8 cellular contexts compared by ENCODE assay signal in genomic region chr3:172708905-172709775, GRCh38. TPM values are rescaled to one million over a fixed set of nuclear protein-coding genes. Genes with fewer than 3 reads are reported as not detected.
DNase-seq lines count a peak whose midpoint lies in the region; ATAC-seq and TF ChIP-seq lines count a peak whose summit lies in the region.

No MANE protein-coding gene starts in this region.

- H3K9me3 ChIP-seq in OCI-LY1 (ENCODE audit: low read length): no peaks in the 10 kb centered on the region
- no peaks in the 10 kb centered on the region for H3K9me3 ChIP-seq in neural progenitor cell (ENCODE audit: low read depth)

- H3K27ac Mint-ChIP-seq in endothelial cell (ENCODE audit: unreplicated experiment) (no peak overlapping the region), neural progenitor cell (no peak overlapping the region)

- ATAC-seq in GM21737 (IDR thresholded peaks at IDR 0.05; ENCODE audit: unreplicated experiment): no peak
- ATAC-seq in HG02763 (IDR thresholded peaks at IDR 0.05; ENCODE audit: unreplicated experiment): no peak
- no peak for ATAC-seq in sciatic nerve

- peak overlapping the region; percentile 65; the same call in 1 of the 2 replicates for H3K4me2 ChIP-seq in OCI-LY1 (ENCODE audit: low read length)
- H3K4me2 ChIP-seq in neural progenitor cell: peak overlapping the region; percentile 83

- no peak overlapping the region for H3K9ac ChIP-seq in OCI-LY1 (ENCODE audit: low read length)
- no peak overlapping the region for H3K9ac ChIP-seq in neural progenitor cell

- H3K36me3 Mint-ChIP-seq in endothelial cell (ENCODE audit: low read depth, unreplicated experiment) (no peaks in the 10 kb centered on the region), neural progenitor cell (no peaks in the 10 kb centered on the region)

- H3K36me3 ChIP-seq in OCI-LY1 (ENCODE audit: insufficient read depth, low read length) (no peaks in the 10 kb centered on the region), neural progenitor cell (no peaks in the 10 kb centered on the region)

- H3F3A ChIP-seq in OCI-LY1 (ENCODE audit: insufficient read depth, low read length) (no peaks in the 10 kb centered on the region), neural progenitor cell (ENCODE audit: low read depth) (peaks cover 13% of the 10 kb centered on the region)

- H3K27me3 ChIP-seq in OCI-LY1 (ENCODE audit: insufficient read depth, low read length) (no peaks in the 10 kb centered on the region), neural progenitor cell (no peaks in the 10 kb centered on the region)

- H4K20me1 ChIP-seq in OCI-LY1 (ENCODE audit: insufficient read depth, low read length): no peaks in the 10 kb centered on the region
- H4K20me1 ChIP-seq in neural progenitor cell (ENCODE audit: low read depth): no peaks in the 10 kb centered on the region

- H3K4me3 Mint-ChIP-seq in endothelial cell (ENCODE audit: unreplicated experiment) (peak overlapping the region; percentile 96), neural progenitor cell (peak overlapping the region; percentile 92)

- H3K27ac ChIP-seq in OCI-LY1 (ENCODE audit: low read depth, low read length, poor library complexity, severe bottlenecking) (no peak overlapping the region), neural progenitor cell (no peak overlapping the region)

- intact Hi-C loops in sciatic nerve (cut with DNase I): no loop called here

- H3K4me1 ChIP-seq in OCI-LY1 (ENCODE audit: insufficient read depth, low read length, severe bottlenecking) (peaks cover 24% of the 10 kb centered on the region), neural progenitor cell (peaks cover 3% of the 10 kb centered on the region)

- DNase-seq in COLO668 (lab: John Stamatoyannopoulos, UW; ENCODE audit: unreplicated experiment): peak; percentile 8
- no peak for DNase-seq in endothelial cell (ENCODE audit: low spot score)
- no peak for DNase-seq in neural progenitor cell (ENCODE audit: low spot score)
- DNase-seq in retina: no peak
- DNase-seq in sciatic nerve (ENCODE audit: low spot score): no peak

- peaks cover 2% of the 10 kb centered on the region for H3K27me3 Mint-ChIP-seq in endothelial cell (ENCODE audit: unreplicated experiment)
- peaks cover 2% of the 10 kb centered on the region for H3K27me3 Mint-ChIP-seq in neural progenitor cell (ENCODE audit: insufficient read depth, low read depth)

- H3K9me2 ChIP-seq in OCI-LY1 (ENCODE audit: low read depth, low read length): no peaks in the 10 kb centered on the region

- peaks cover 15% of the 10 kb centered on the region for H3K4me1 Mint-ChIP-seq in endothelial cell (ENCODE audit: unreplicated experiment)
- H3K4me1 Mint-ChIP-seq in neural progenitor cell: peaks cover 17% of the 10 kb centered on the region

- no peaks in the 10 kb centered on the region for H3K9me3 Mint-ChIP-seq in endothelial cell (ENCODE audit: unreplicated experiment)
- H3K9me3 Mint-ChIP-seq in neural progenitor cell: no peaks in the 10 kb centered on the region

- no peak overlapping the region for H2AFZ ChIP-seq in OCI-LY1 (ENCODE audit: low read length)
- H2AFZ ChIP-seq in neural progenitor cell (replicated peaks): no peak overlapping the region

- H3K79me2 ChIP-seq in OCI-LY1 (ENCODE audit: insufficient read depth, low read length): no peaks in the 10 kb centered on the region
- peaks cover 8% of the 10 kb centered on the region for H3K79me2 ChIP-seq in neural progenitor cell (ENCODE audit: low read depth)

- H3K4me3 ChIP-seq in OCI-LY1 (ENCODE audit: low read depth, low read length, poor library complexity, severe bottlenecking) (no peak overlapping the region), neural progenitor cell (peak overlapping the region; percentile 78)

- TF ChIP-seq CTCF in OCI-LY1 (IDR thresholded peaks at IDR 0.05; ENCODE audit: low read length) (no peak), endothelial cell (IDR thresholded peaks at IDR 0.05; ENCODE audit: unreplicated experiment) (no peak), neural progenitor cell (IDR thresholded peaks at IDR 0.05) (no peak)

RNA-seq across cellular contexts. Expression of gene NCEH1, which starts 1.7 kb away (rescaled TPM):
- total RNA-seq in endothelial cell (ENCODE audit: unreplicated experiment) (6.6 TPM), neural progenitor cell (ENCODE audit: low replicate concordance) (3.7 and 7.7 TPM in 2 replicates), sciatic nerve (10.1 TPM)

RNA-seq across cellular contexts. Expression of gene ECT2, which starts 41.4 kb away (rescaled TPM):
- 18.0 TPM for total RNA-seq in endothelial cell (ENCODE audit: unreplicated experiment)
- 163 and 267 TPM in 2 replicates for total RNA-seq in neural progenitor cell (ENCODE audit: low replicate concordance)
- total RNA-seq in sciatic nerve: 11.9 TPM
